17 cellular contexts compared by ENCODE assay signal in genomic region chr19:3412066-3412465, GRCh38. TPM values are rescaled to one million over a fixed set of nuclear protein-coding genes. Genes with fewer than 3 reads are reported as not detected.
DNase-seq lines count a peak whose midpoint lies in the region; ATAC-seq and TF ChIP-seq lines count a peak whose summit lies in the region.
"Had no signal": no experiment of that assay in that cellular context is flagged by ENCODE, and none has a peak within 500 bp of the region (broad histone marks: within the 10 kb centered on the region; RNA-seq: fewer than 3 reads in every experiment).

No MANE protein-coding gene starts in this region.

- H3K4me3 ChIP-seq in right atrium auricular region (no peak overlapping the region), gastroesophageal sphincter (no peak overlapping the region), rectal smooth muscle tissue (ENCODE audit: low read length) (no peak overlapping the region), neuronal stem cell (ENCODE audit: low read length in 2 of 2) (no peak overlapping the region)
- H3K4me3 ChIP-seq: SJSA1 had no signal

- ATAC-seq in Right ventricle myocardium superior (ENCODE audit: poor library complexity) (no peak), gastroesophageal sphincter (no peak)

- TF ChIP-seq CTCF in right atrium auricular region (IDR thresholded peaks at IDR 0.05) (no peak), gastroesophageal sphincter (IDR thresholded peaks at IDR 0.05) (no peak)

- no peak overlapping the region for H4K8ac ChIP-seq in neuronal stem cell (ENCODE audit: low read depth, low read length)

- no peak overlapping the region for H2BK12ac ChIP-seq in neuronal stem cell (ENCODE audit: low read length)

- no peak overlapping the region for H3K4ac ChIP-seq in neuronal stem cell (ENCODE audit: low read length)

- H3K4me1 ChIP-seq in right atrium auricular region (peaks cover 0 to 38% of the 10 kb centered on the region in 2 donors), gastroesophageal sphincter (peaks cover 0 to 90% (median 31%) of the 10 kb centered on the region in 3 donors), rectal smooth muscle tissue (ENCODE audit: control insufficient read depth, insufficient read depth, low read length) (peaks cover 26% of the 10 kb centered on the region), neuronal stem cell (ENCODE audit: control insufficient read depth in 2 of 2, insufficient read depth in 1 of 2, low read depth in 1 of 2, low read length in 2 of 2) (no peaks in the 10 kb centered on the region)
- H3K4me1 ChIP-seq: SJSA1 had no signal

- H2BK120ac ChIP-seq in neuronal stem cell (ENCODE audit: low read depth, low read length): no peak overlapping the region

- H3K18ac ChIP-seq in neuronal stem cell (ENCODE audit: low read length): no peak overlapping the region

- H2BK5ac ChIP-seq in neuronal stem cell (ENCODE audit: low read length): no peak overlapping the region

- H3K9ac ChIP-seq in rectal smooth muscle tissue (ENCODE audit: low read length) (no peak overlapping the region), neuronal stem cell (ENCODE audit: low read depth, low read length, poor library complexity) (no peak overlapping the region)

- no peak overlapping the region for H4K91ac ChIP-seq in neuronal stem cell (ENCODE audit: low read depth, low read length, poor library complexity)

- TF ChIP-seq POLR2A in gastroesophageal sphincter (IDR thresholded peaks at IDR 0.05): no peak

- H3K14ac ChIP-seq in neuronal stem cell (ENCODE audit: low read length): no peak overlapping the region

- H2AK5ac ChIP-seq in neuronal stem cell (ENCODE audit: low read depth, low read length): no peak overlapping the region

- H3K9me3 ChIP-seq in right atrium auricular region (no peaks in the 10 kb centered on the region), gastroesophageal sphincter (no peaks in the 10 kb centered on the region), neuronal stem cell (replicated peaks in 1 of 2; ENCODE audit: control insufficient read depth in 2 of 2, insufficient read depth in 1 of 2, low read depth in 1 of 2, low read length in 2 of 2) (no peaks in the 10 kb centered on the region)
- H3K9me3 ChIP-seq: SJSA1 had no signal

- H3K23ac ChIP-seq in neuronal stem cell (ENCODE audit: low read depth, low read length, poor library complexity): no peak overlapping the region

- intact Hi-C loops in Right ventricle myocardium superior (cut with DNase I): no loop called here

- H3K36me3 ChIP-seq in right atrium auricular region (no peaks in the 10 kb centered on the region), gastroesophageal sphincter (peaks cover 0 to 38% of the 10 kb centered on the region in 2 donors), rectal smooth muscle tissue (ENCODE audit: control insufficient read depth, insufficient read depth, low read length) (no peaks in the 10 kb centered on the region), neuronal stem cell (replicated peaks in 1 of 2; ENCODE audit: control insufficient read depth in 2 of 2, insufficient read depth in 2 of 2, low read length in 2 of 2) (no peaks in the 10 kb centered on the region)

- no peak for DNase-seq in right atrium auricular region (ENCODE audit: low spot score)
- no peak for DNase-seq in Right ventricle myocardium superior
- no peak for DNase-seq in NCI-H446 treated with DMSO at 0.1 percent for 48 hours (lab: John Stamatoyannopoulos, UW)
- no peak for DNase-seq in NCI-H1048 (lab: John Stamatoyannopoulos, UW)
- no peak for DNase-seq in hypothalamus (lab: John Stamatoyannopoulos, UW)
- no peak for DNase-seq in neuronal stem cell (ENCODE audit: low spot score)
- DNase-seq: 8988T, AML-193, DMS53, GF-D8, Kasumi-1, NCI-H1417, NCI-H1694 treated with DMSO at 0.1 percent for 48 hours, NCI-H2107 had no signal

- no peak for TF ChIP-seq EP300 in gastroesophageal sphincter (IDR thresholded peaks at IDR 0.05)

- no peak overlapping the region for H3K4me2 ChIP-seq in neuronal stem cell (ENCODE audit: insufficient read depth, low read length, poor library complexity, severe bottlenecking)

- no peaks in the 10 kb centered on the region for H3K79me1 ChIP-seq in neuronal stem cell (ENCODE audit: low read depth, low read length)

- WGBS in gastroesophageal sphincter (ENCODE audit: low coverage in 1 of 2), 2 donors: 68% methylated on average over 3 of the region's 4 CpGs; no CpG with 5 or more reads in 1 of the 2 donors
- no CpG with 5 or more reads among the region's 4 CpGs for WGBS in neuronal stem cell (ENCODE audit: extremely low coverage in 2 of 2, insufficient read length in 2 of 2, insufficient replicate concordance in 1 of 2), 2 donors

- no peaks in the 10 kb centered on the region for H3K27me3 ChIP-seq in right atrium auricular region
- no peaks in the 10 kb centered on the region for H3K27me3 ChIP-seq in gastroesophageal sphincter
- no peaks in the 10 kb centered on the region for H3K27me3 ChIP-seq in rectal smooth muscle tissue (ENCODE audit: control insufficient read depth, insufficient read depth, low read length)
- H3K27me3 ChIP-seq in neuronal stem cell (ENCODE audit: control insufficient read depth in 3 of 3, insufficient read depth in 3 of 3, low read depth in 1 of 3, low read length in 3 of 3): peaks cover 0 to 2% (median 0%) of the 10 kb centered on the region in 3 experiments
- H3K27me3 ChIP-seq: SJSA1 had no signal

- no peak overlapping the region for H2AFZ ChIP-seq in neuronal stem cell (ENCODE audit: low read length)

- H3K27ac ChIP-seq in right atrium auricular region (peak overlapping the region; percentile 99), gastroesophageal sphincter (peak overlapping the region; percentile 19 to 100 (median 98)), rectal smooth muscle tissue (ENCODE audit: low read depth, low read length) (peak overlapping the region; percentile 34), neuronal stem cell (replicated peaks; ENCODE audit: low read length) (no peak overlapping the region)
- H3K27ac ChIP-seq: SJSA1 had no signal

- H2BK15ac ChIP-seq in neuronal stem cell (ENCODE audit: low read length): no peak overlapping the region

RNA-seq across cellular contexts. Expression of gene NFIC, which starts 45.7 kb away (rescaled TPM):
- 100 to 1,000 TPM; 111 to 196 TPM for total RNA-seq in right atrium auricular region
- total RNA-seq in Right ventricle myocardium superior: 153 TPM
- 100 to 1,000 TPM; 125 to 285 (median 155) TPM for total RNA-seq in gastroesophageal sphincter
- 4.0 TPM for polyA plus RNA-seq in neuronal stem cell (2013, experiment 1 of 2)
- polyA plus RNA-seq in neuronal stem cell (2013, experiment 2 of 2): 4.5 TPM
